In genomic region chr16:31913668-31914067, GRCh38 we compare ENCODE assay signal across 17 cellular contexts.
"Had no signal": no experiment of that assay in that cellular context is flagged by ENCODE, and none has a peak within 500 bp of the region (broad histone marks: within the 10 kb centered on the region; RNA-seq: fewer than 3 reads in every experiment).

No MANE protein-coding gene starts in this region.

- H3K9ac ChIP-seq: parathyroid adenoma had no signal

- DNase-seq: activated CD4-positive, alpha-beta T cell treated with anti-CD3 and anti-CD28 coated beads, Interleukin-2, amount 10 ng/mL, durations not matched to agents 7 days and 5 days; activated CD4-positive, CD25-positive, alpha-beta regulatory T cell; activated CD8-positive, alpha-beta memory T cell treated with anti-CD3 and anti-CD28 coated beads for 24 hours; activated naive CD8-positive, alpha-beta T cell treated with anti-CD3 and anti-CD28 coated beads for 36 hours; anterior cingulate cortex; cerebellar nuclear complex; head of caudate nucleus; left colon; midbrain; naive thymus-derived CD8-positive, alpha-beta T cell; retina; stimulated activated CD4-positive, alpha-beta T cell treated with anti-CD3 and anti-CD28 coated beads, Interleukin-4, amount 100 ng/mL, for 1 hour; stimulated activated naive CD4-positive, alpha-beta T cell treated with Interleukin-2 at 50 U/mL for 16 hours; upper lobe of left lung had no signal

- H3K27ac Mint-ChIP-seq: activated CD4-positive, alpha-beta T cell treated with anti-CD3 and anti-CD28 coated beads, Interleukin-2, amount 10 ng/mL, durations not matched to agents 7 days and 5 days; activated naive CD8-positive, alpha-beta T cell treated with anti-CD3 and anti-CD28 coated beads for 36 hours; dendritic cell treated with granulocyte-macrophage colony-stimulating factor and Interleukin-4, amounts not matched to agents 40 ng/mL and 50 ng/mL, for 4 days; naive thymus-derived CD8-positive, alpha-beta T cell had no signal

- H3K4me3 Mint-ChIP-seq: activated CD4-positive, alpha-beta T cell treated with anti-CD3 and anti-CD28 coated beads, Interleukin-2, amount 10 ng/mL, durations not matched to agents 7 days and 5 days; activated naive CD8-positive, alpha-beta T cell treated with anti-CD3 and anti-CD28 coated beads for 36 hours; dendritic cell treated with granulocyte-macrophage colony-stimulating factor and Interleukin-4, amounts not matched to agents 40 ng/mL and 50 ng/mL, for 4 days; naive thymus-derived CD8-positive, alpha-beta T cell had no signal

- H3K27ac ChIP-seq: parathyroid adenoma, upper lobe of left lung had no signal

- H3K4me1 ChIP-seq: parathyroid adenoma, upper lobe of left lung had no signal

- H3K4me3 ChIP-seq: lung, upper lobe of left lung had no signal

- ATAC-seq: left colon; naive thymus-derived CD8-positive, alpha-beta T cell had no signal

- H3K27me3 ChIP-seq: upper lobe of left lung had no signal

- H3K27me3 Mint-ChIP-seq: activated CD4-positive, alpha-beta T cell treated with anti-CD3 and anti-CD28 coated beads, Interleukin-2, amount 10 ng/mL, durations not matched to agents 7 days and 5 days; activated naive CD8-positive, alpha-beta T cell treated with anti-CD3 and anti-CD28 coated beads for 36 hours; dendritic cell treated with granulocyte-macrophage colony-stimulating factor and Interleukin-4, amounts not matched to agents 40 ng/mL and 50 ng/mL, for 4 days; naive thymus-derived CD8-positive, alpha-beta T cell had no signal
